39 cellular contexts compared by ENCODE assay signal in genomic region chr11:89521792-89522191, GRCh38. TPM values are rescaled to one million over a fixed set of nuclear protein-coding genes. Genes with fewer than 3 reads are reported as not detected.
"Had no signal": no experiment of that assay in that cellular context is flagged by ENCODE, and none has a peak within 500 bp of the region (broad histone marks: within the 10 kb centered on the region; RNA-seq: fewer than 3 reads in every experiment).

No MANE protein-coding gene starts in this region.

- H3K27me3 ChIP-seq: MG63 had no signal

- DNase-seq: Karpas-422, Kasumi-1, MG63, MM.1S, MV-4-11, NCI-H1048, NCI-H1092, NCI-H1092 treated with DMSO at 0.1 percent for 48 hours, NCI-H1105, NCI-H1105 treated with DMSO at 0.1 percent for 48 hours, NCI-H1417, NCI-H1417 treated with DMSO at 0.1 percent for 48 hours, NCI-H1436, NCI-H1436 treated with DMSO at 0.1 percent for 48 hours, NCI-H146, NCI-H1694, NCI-H1694 treated with DMSO at 0.1 percent for 48 hours, NCI-H187, NCI-H187 treated with DMSO at 0.1 percent for 48 hours, NCI-H1930, NCI-H2029, NCI-H2029 treated with DMSO at 0.1 percent for 48 hours, NCI-H2081, NCI-H2081 treated with DMSO at 0.1 percent for 48 hours, NCI-H2107, NCI-H2171, NCI-H2171 treated with DMSO at 0.1 percent for 48 hours, NCI-H2227 treated with DMSO at 0.1 percent for 48 hours, NCI-H226, NCI-H345, NCI-H446, NCI-H446 treated with DMSO at 0.1 percent for 48 hours, NCI-H510A, NCI-H510A treated with DMSO at 0.1 percent for 48 hours, NCI-H524 had no signal

- H3K4me3 ChIP-seq: MG63 had no signal

- H3K9me3 ChIP-seq: MG63 had no signal

- H3K36me3 ChIP-seq: MG63 had no signal

RNA-seq across cellular contexts. Expression of gene NOX4, which starts 30.6 kb away (rescaled TPM):
- total RNA-seq: LHCN-M2, M059J, MCF 10A, NCI-H460 had no signal
